31 cellular contexts compared by ENCODE assay signal in the genomic region with DNA sequence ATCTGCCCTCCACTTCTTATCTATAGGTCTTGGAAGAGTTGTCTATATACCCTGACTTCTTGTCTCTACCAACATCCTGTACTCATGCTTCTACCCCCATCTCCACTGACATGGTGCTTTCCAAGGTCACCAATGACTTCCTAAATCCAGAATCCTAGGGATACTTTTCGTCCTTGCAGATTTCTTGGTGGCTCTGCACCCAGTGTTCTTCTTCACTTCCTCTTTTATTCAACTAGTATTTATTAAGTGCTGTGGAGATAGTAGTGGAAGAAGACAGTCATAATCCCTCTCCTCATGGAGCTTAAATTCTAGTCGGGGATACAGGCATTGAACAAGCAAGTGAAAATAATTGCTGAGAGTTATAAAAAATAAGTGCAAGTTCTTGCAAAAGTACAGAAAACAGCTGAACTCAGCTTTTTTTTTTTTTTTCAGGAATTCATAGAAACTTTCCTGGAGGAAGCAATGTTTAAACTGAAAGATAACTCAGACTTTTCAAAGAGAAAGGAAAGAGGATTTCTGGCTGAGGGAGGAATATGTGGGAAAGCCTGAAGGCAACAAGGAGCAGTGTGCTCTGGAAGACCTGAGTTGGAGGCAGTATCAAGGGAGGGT. TPM values are rescaled to one million over a fixed set of nuclear protein-coding genes. Genes with fewer than 3 reads are reported as not detected.
"Had no signal": no experiment of that assay in that cellular context is flagged by ENCODE, and none has a peak within 500 bp of the region (broad histone marks: within the 10 kb centered on the region; RNA-seq: fewer than 3 reads in every experiment).

No MANE protein-coding gene starts in this region.

- H3K4me1 Mint-ChIP-seq: naive thymus-derived CD8-positive, alpha-beta T cell; stimulated activated effector memory CD8-positive, alpha-beta T cell treated with anti-CD3 and anti-CD28 coated beads, Interleukin-12 subunit alpha, Interleukin-12 subunit beta, amount 100 ng/mL, for 72 hours had no signal

- H3K4me1 ChIP-seq: left lung, sigmoid colon, spleen, upper lobe of right lung had no signal

- H3K4me3 Mint-ChIP-seq: naive thymus-derived CD8-positive, alpha-beta T cell; nephron; neural crest cell; stimulated activated effector memory CD8-positive, alpha-beta T cell treated with anti-CD3 and anti-CD28 coated beads, Interleukin-12 subunit alpha, Interleukin-12 subunit beta, amount 100 ng/mL, for 72 hours; stimulated activated naive CD8-positive, alpha-beta T cell treated with anti-CD3 and anti-CD28 coated beads, Interleukin-15, Interleukin-2, amounts not matched to agents 100 ng/mL and 50 ng/mL, for 24 hours had no signal

- H3K9me3 ChIP-seq: left lung, lower lobe of right lung, pancreas, prostate gland, suprapubic skin, thoracic aorta, tibial artery, upper lobe of right lung had no signal

- H3K27ac Mint-ChIP-seq: stimulated activated effector memory CD8-positive, alpha-beta T cell treated with anti-CD3 and anti-CD28 coated beads, Interleukin-12 subunit alpha, Interleukin-12 subunit beta, amount 100 ng/mL, for 72 hours; stimulated activated naive CD8-positive, alpha-beta T cell treated with anti-CD3 and anti-CD28 coated beads, Interleukin-15, Interleukin-2, amounts not matched to agents 100 ng/mL and 50 ng/mL, for 24 hours had no signal

- H3K4me3 ChIP-seq: left lung, lower lobe of right lung, pancreas, prostate gland, sigmoid colon, spleen, suprapubic skin, thoracic aorta, tibial artery, upper lobe of right lung had no signal

- ATAC-seq: left colon; left lung; lower lobe of right lung; naive thymus-derived CD8-positive, alpha-beta T cell; pancreas; right cardiac atrium; stimulated activated effector memory CD8-positive, alpha-beta T cell treated with anti-CD3 and anti-CD28 coated beads, Interleukin-12 subunit alpha, Interleukin-12 subunit beta, amount 100 ng/mL, for 72 hours; upper lobe of right lung had no signal

- H3K27ac ChIP-seq: left lung, lower lobe of right lung, pancreas, prostate gland, sigmoid colon, spleen, suprapubic skin, thoracic aorta, tibial artery, upper lobe of right lung had no signal

- H3K9me3 Mint-ChIP-seq: nephron; neural crest cell; stimulated activated effector memory CD8-positive, alpha-beta T cell treated with anti-CD3 and anti-CD28 coated beads, Interleukin-12 subunit alpha, Interleukin-12 subunit beta, amount 100 ng/mL, for 72 hours; stimulated activated naive CD8-positive, alpha-beta T cell treated with anti-CD3 and anti-CD28 coated beads, Interleukin-15, Interleukin-2, amounts not matched to agents 100 ng/mL and 50 ng/mL, for 24 hours had no signal

- H3K36me3 Mint-ChIP-seq: stimulated activated effector memory CD8-positive, alpha-beta T cell treated with anti-CD3 and anti-CD28 coated beads, Interleukin-12 subunit alpha, Interleukin-12 subunit beta, amount 100 ng/mL, for 72 hours had no signal

- FAIRE-seq: keratinocyte, pancreas, small intestine, urothelium cell line had no signal

- DNase-seq: hippocampal formation; kidney glomerular epithelial cell; left colon; left lung; lower lobe of right lung; mammary epithelial cell; mesenchymal stem cell; naive thymus-derived CD8-positive, alpha-beta T cell; nucleus accumbens; pancreas; posterior cingulate gyrus; retina; right cardiac atrium; sigmoid colon; small intestine; spleen; stimulated activated CD4-positive, alpha-beta T cell treated with anti-CD3 and anti-CD28 coated beads, Interleukin-4, amount 100 ng/mL, for 24 hours; stimulated activated naive CD4-positive, alpha-beta T cell; tibial artery; trophoblast cell; upper lobe of right lung had no signal

RNA-seq across cellular contexts. Expression of a gene that starts 38.2 kb away (rescaled TPM):
- total RNA-seq: naive thymus-derived CD8-positive, alpha-beta T cell; neural crest cell; osteoblast had no signal
- polyA plus RNA-seq: naive thymus-derived CD8-positive, alpha-beta T cell had no signal
